Comparison of ENCODE assay signal across 10 cellular contexts in the genomic region with DNA sequence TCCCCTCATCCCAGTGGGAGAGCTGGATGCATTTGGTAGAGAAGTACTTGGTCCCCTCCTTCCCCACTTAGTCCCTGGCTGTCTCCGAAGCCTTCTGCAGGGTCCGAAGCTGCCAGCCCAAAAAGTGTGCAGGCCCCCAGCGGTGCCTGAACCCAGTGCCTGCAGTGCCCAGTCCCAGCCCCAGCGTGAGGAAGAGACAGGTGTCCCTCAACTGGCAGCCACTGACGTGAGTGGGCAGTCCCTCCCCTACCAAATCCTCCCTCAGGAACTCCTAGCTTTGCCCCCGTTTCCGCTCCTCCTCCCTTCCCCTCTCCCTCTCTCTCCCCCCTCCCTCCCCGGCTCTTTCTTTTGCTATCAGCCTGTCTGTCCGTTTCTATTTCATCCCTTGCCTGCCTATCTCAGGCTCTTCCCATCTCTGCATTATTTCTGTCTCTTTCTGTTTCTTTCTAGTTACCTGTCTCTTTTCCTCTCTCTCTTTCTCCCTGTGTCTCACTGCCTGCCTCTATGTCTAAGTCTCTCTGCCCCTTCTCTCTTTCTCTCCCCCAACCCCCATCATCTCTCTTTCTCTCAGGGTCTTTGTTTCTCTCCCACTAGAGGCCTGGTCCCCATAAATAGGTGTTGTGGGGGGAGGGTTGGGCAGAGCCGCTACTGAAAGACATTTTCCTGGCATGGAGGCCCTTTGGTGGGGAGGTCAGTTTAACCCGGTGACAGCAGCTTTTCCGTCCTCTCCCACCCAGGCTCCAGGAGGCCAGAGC. TPM values are rescaled to one million over a fixed set of nuclear protein-coding genes. Genes with fewer than 3 reads are reported as not detected.
DNase-seq lines count a peak whose midpoint lies in the region; ATAC-seq and TF ChIP-seq lines count a peak whose summit lies in the region.
"Had no signal": no experiment of that assay in that cellular context is flagged by ENCODE, and none has a peak within 500 bp of the region (broad histone marks: within the 10 kb centered on the region; RNA-seq: fewer than 3 reads in every experiment).

No MANE protein-coding gene starts in this region.

- CTCF ChIA-PET in GM10248 (lab: Yijun Ruan, JAX), result interaction anchor here (0.7 to 4.4 kb wide), 17 partner anchors 12 to 302 kb away, joined by 3 to 27 read pairs (median 5); partner anchors contain the start of gene BLVRB

- TF ChIP-seq CTCF in ascending aorta (IDR thresholded peaks at IDR 0.05), result no peak
- no peak for TF ChIP-seq CTCF in GM10248 (IDR thresholded peaks at IDR 0.05; ENCODE audit: control extremely low read depth, extremely low read depth, low read depth, missing control alignments)

- ATAC-seq in naive B cell (ENCODE audit: low read depth in 2 of 2), result no peak
- ATAC-seq in GM19455 (IDR thresholded peaks at IDR 0.05; ENCODE audit: unreplicated experiment), result no peak
- ATAC-seq in GM21825 (IDR thresholded peaks at IDR 0.05; ENCODE audit: unreplicated experiment), result no peak

- peak overlapping the region in 2 of 6 donors; percentile 34 to 69 for H3K27ac Mint-ChIP-seq in naive B cell
- H3K27ac Mint-ChIP-seq: dendritic cell treated with granulocyte-macrophage colony-stimulating factor and Interleukin-4, amounts not matched to agents 40 ng/mL and 50 ng/mL, for 4 days had no signal

- H3K4me2 ChIP-seq in BLaER1, result peak overlapping the region; percentile 100

- POLR2A ChIA-PET in GM10248 (lab: Yijun Ruan, JAX), result no interaction called here

- H3K4me3 Mint-ChIP-seq in naive B cell, result peak overlapping the region in 7 of 8 donors; percentile 41 to 82 (median 63)
- H3K4me3 Mint-ChIP-seq: dendritic cell treated with granulocyte-macrophage colony-stimulating factor and Interleukin-4, amounts not matched to agents 40 ng/mL and 50 ng/mL, for 4 days had no signal

- H3K4me1 Mint-ChIP-seq in naive B cell, result peaks cover 44 to 60% (median 58%) of the 10 kb centered on the region in 3 donors

- no peaks in the 10 kb centered on the region for H3K36me3 Mint-ChIP-seq in naive B cell

- H3K4me3 ChIP-seq in BLaER1 (peak overlapping the region; percentile 90), ascending aorta (peak overlapping the region; percentile 75 to 92)
- H3K4me3 ChIP-seq: pancreas had no signal

- H3K27me3 ChIP-seq in BLaER1 (peaks cover 26% of the 10 kb centered on the region), ascending aorta (no peaks in the 10 kb centered on the region)

- H3K36me3 ChIP-seq in BLaER1 (no peaks in the 10 kb centered on the region), ascending aorta (no peaks in the 10 kb centered on the region)
- H3K36me3 ChIP-seq: pancreas had no signal

- H3K9me3 Mint-ChIP-seq in naive B cell, result peaks cover 0 to 5% (median 0%) of the 10 kb centered on the region in 7 donors
- H3K9me3 Mint-ChIP-seq: dendritic cell treated with granulocyte-macrophage colony-stimulating factor and Interleukin-4, amounts not matched to agents 40 ng/mL and 50 ng/mL, for 4 days had no signal

- intact Hi-C loops in ascending aorta (cut with DNase I), result loop anchor here (2.0 to 10.0 kb wide), 7 partner anchors 51 to 315 kb away; partner anchors contain the start of genes AKT2, C19orf47, PLD3 and SERTAD1

- peaks cover 27 to 66% (median 49%) of the 10 kb centered on the region in 3 donors for H3K27me3 Mint-ChIP-seq in naive B cell

- peaks cover 68% of the 10 kb centered on the region for H3K4me1 ChIP-seq in BLaER1
- H3K4me1 ChIP-seq in ascending aorta, result peaks cover 26 to 57% of the 10 kb centered on the region in 2 donors

- H3K9ac ChIP-seq in BLaER1, result peak overlapping the region; percentile 91

- peaks cover 9% of the 10 kb centered on the region for H4K20me1 ChIP-seq in BLaER1

- no peaks in the 10 kb centered on the region for H3K9me3 ChIP-seq in BLaER1
- no peaks in the 10 kb centered on the region for H3K9me3 ChIP-seq in ascending aorta
- H3K9me3 ChIP-seq: pancreas had no signal

- DNase-seq in HuH-7.5 (ENCODE audit: low spot score), result peak; percentile 22
- DNase-seq in ascending aorta (ENCODE audit: low spot score in 2 of 2), result no peak
- DNase-seq in naive B cell, result no peak
- no peak for DNase-seq in GM10248 (ENCODE audit: extremely low spot score)
- no peak for DNase-seq in NOMO-1 treated with dmso at 0.1 percent for 144 hours (lab: John Stamatoyannopoulos, UW; ENCODE audit: unreplicated experiment)

- H3K27ac ChIP-seq in BLaER1 (peak overlapping the region; percentile 83), ascending aorta (peak overlapping the region; percentile 88 to 95)
- H3K27ac ChIP-seq: pancreas had no signal

RNA-seq across cellular contexts. Expression of gene LTBP4, which starts 1.7 kb away (rescaled TPM):
- total RNA-seq in ascending aorta, result 691 TPM
- 10 to 100 TPM in 5 of 6 donors, 1 to 10 TPM in 1; 9.6 to 18.1 (median 14.5) TPM for polyA plus RNA-seq in naive B cell (ENCODE audit: low read depth in 6 of 6)

RNA-seq across cellular contexts. Expression of gene SHKBP1, which starts 22.8 kb away (rescaled TPM):
- 192 TPM for total RNA-seq in ascending aorta
- polyA plus RNA-seq in naive B cell (ENCODE audit: low read depth in 6 of 6), result 100 to 1,000 TPM; 125 to 196 (median 152) TPM
